8 cellular contexts compared by ENCODE assay signal in genomic region chr4:2009651-2010233, GRCh38. TPM values are rescaled to one million over a fixed set of nuclear protein-coding genes. Genes with fewer than 3 reads are reported as not detected.
A peak's percentile ranks its signal among the peaks of the same experiment; 100 is the strongest.
DNase-seq lines count a peak whose midpoint lies in the region; ATAC-seq lines count a peak whose summit lies in the region.

No MANE protein-coding gene starts in this region.

- H3K4ac ChIP-seq in mesendoderm (ENCODE audit: low read depth, low read length): no peak overlapping the region

- H2BK120ac ChIP-seq in mesendoderm (ENCODE audit: low read depth, low read length): no peak overlapping the region

- DNase-seq in DMS114 treated with DMSO at 0.1 percent for 48 hours (lab: John Stamatoyannopoulos, UW; ENCODE audit: unreplicated experiment) (peak; percentile 59), NCI-H524 (lab: John Stamatoyannopoulos, UW) (peak; percentile 18 to 48), mesendoderm (peak; percentile 79)
- peak; percentile 11 to 25 for DNase-seq in activated CD8-positive, alpha-beta memory T cell treated with anti-CD3 and anti-CD28 coated beads for 4 hours (ENCODE audit: low read depth in 2 of 2)
- peak; percentile 69 for DNase-seq in stimulated activated CD8-positive, alpha-beta memory T cell treated with anti-CD3 and anti-CD28 coated beads, Interleukin-4, amount 100 ng/mL, for 48 hours

- H3K27me3 ChIP-seq in endocrine pancreas (ENCODE audit: control insufficient read depth, insufficient read depth, low read length) (no peaks in the 10 kb centered on the region), mesendoderm (ENCODE audit: insufficient read depth, low read length, poor library complexity) (no peaks in the 10 kb centered on the region)

- H3K4me3 ChIP-seq in endocrine pancreas (ENCODE audit: control insufficient read depth, insufficient read depth, low read length): no peak overlapping the region
- peak overlapping the region; percentile 99 for H3K4me3 ChIP-seq in mesendoderm (ENCODE audit: low read length)

- H3K79me1 ChIP-seq in mesendoderm (ENCODE audit: low read length): peaks cover 16% of the 10 kb centered on the region

- H3K36me3 ChIP-seq in endocrine pancreas (ENCODE audit: control insufficient read depth, insufficient read depth, low read length) (no peaks in the 10 kb centered on the region), mesendoderm (ENCODE audit: control insufficient read depth, insufficient read depth, low read length) (no peaks in the 10 kb centered on the region)

- WGBS in mesendoderm (ENCODE audit: extremely low coverage, insufficient coverage, low lambda C conversion rate): no CpG with 5 or more reads among the region's 23 CpGs

- no peak overlapping the region for H4K5ac ChIP-seq in mesendoderm (ENCODE audit: low read length)

- H3K23ac ChIP-seq in mesendoderm (ENCODE audit: low read length): no peak overlapping the region

- no peak overlapping the region for H3K18ac ChIP-seq in mesendoderm (ENCODE audit: low read length)

- ATAC-seq in HG02642 (IDR thresholded peaks at IDR 0.05; ENCODE audit: poor library complexity, unreplicated experiment): peak; percentile 4
- ATAC-seq in HG02970 (IDR thresholded peaks at IDR 0.05; ENCODE audit: low FRiP score, unreplicated experiment): no peak

- H3K56ac ChIP-seq in mesendoderm (ENCODE audit: low read length): peak overlapping the region; percentile 87

- H3K79me2 ChIP-seq in mesendoderm (ENCODE audit: control insufficient read depth, insufficient read depth, low read length): peaks cover 28% of the 10 kb centered on the region

- peak overlapping the region; percentile 81 for H3K4me2 ChIP-seq in mesendoderm (ENCODE audit: low read length)

- H2AK5ac ChIP-seq in mesendoderm (ENCODE audit: low read length): no peak overlapping the region

- H3K4me1 ChIP-seq in endocrine pancreas (ENCODE audit: control insufficient read depth, insufficient read depth, low read length): no peaks in the 10 kb centered on the region
- H3K4me1 ChIP-seq in mesendoderm (ENCODE audit: control insufficient read depth, low read depth, low read length): peaks cover 5% of the 10 kb centered on the region

- no peaks in the 10 kb centered on the region for H3K9me3 ChIP-seq in endocrine pancreas (ENCODE audit: control insufficient read depth, low read length)

- H3K27ac ChIP-seq in mesendoderm (ENCODE audit: low read depth, low read length): peak overlapping the region; percentile 65

- no peak overlapping the region for H2BK15ac ChIP-seq in mesendoderm (replicated peaks; ENCODE audit: low read depth)

- H3K9ac ChIP-seq in endocrine pancreas (ENCODE audit: control insufficient read depth, insufficient read depth, low read length) (peak overlapping the region; percentile 96), mesendoderm (ENCODE audit: low read length) (peak overlapping the region; percentile 68)

- H2BK5ac ChIP-seq in mesendoderm (ENCODE audit: low read length): no peak overlapping the region

- H4K8ac ChIP-seq in mesendoderm (ENCODE audit: low read depth, low read length): no peak overlapping the region

RNA-seq across cellular contexts. Expression of gene NELFA, which starts 1.0 kb away (rescaled TPM):
- 40.5 TPM for polyA plus RNA-seq in mesendoderm (2013, experiment 1 of 2)
- polyA plus RNA-seq in mesendoderm (2013, experiment 2 of 2): 39.0 TPM

RNA-seq across cellular contexts. Expression of gene NAT8L, which starts 49.4 kb away (rescaled TPM):
- polyA plus RNA-seq in mesendoderm (2013, experiment 1 of 2): 1.2 TPM
- 1.2 TPM for polyA plus RNA-seq in mesendoderm (2013, experiment 2 of 2)

Comparison
In these comparisons a context has a peak if more than half of its experiments do, and no peak if none do; other contexts are left out.
1. DNase-seq: peak in every context shown above with its lines; median percentile 79 in mesendoderm; 69 in stimulated activated CD8-positive, alpha-beta memory T cell treated with anti-CD3 and anti-CD28 coated beads, Interleukin-4, amount 100 ng/mL, for 48 hours; 59 in DMS114 treated with DMSO at 0.1 percent for 48 hours; 33 in NCI-H524; 18 in activated CD8-positive, alpha-beta memory T cell treated with anti-CD3 and anti-CD28 coated beads for 4 hours.